Comparison of ENCODE assay signal across 8 cellular contexts in genomic region chr12:93783827-93784226, GRCh38.
DNase-seq lines count a peak whose midpoint lies in the region; ATAC-seq lines count a peak whose summit lies in the region.

No MANE protein-coding gene starts in this region.

- peaks cover 5 to 12% of the 10 kb centered on the region in 2 donors for H3K9me3 Mint-ChIP-seq in activated T-cell treated with anti-CD3 and anti-CD28 coated beads, Interleukin-2, amount 50 U/mL, for 72 hours
- H3K9me3 Mint-ChIP-seq in immature natural killer cell = no peaks in the 10 kb centered on the region
- no peaks in the 10 kb centered on the region for H3K9me3 Mint-ChIP-seq in stimulated activated effector memory CD8-positive, alpha-beta T cell treated with anti-CD3 and anti-CD28 coated beads, Interleukin-12 subunit alpha, Interleukin-12 subunit beta, amount 100 ng/mL, for 72 hours

- no peaks in the 10 kb centered on the region for H3K27me3 Mint-ChIP-seq in activated T-cell treated with anti-CD3 and anti-CD28 coated beads, Interleukin-2, amount 50 U/mL, for 72 hours (ENCODE audit: low read depth)
- H3K27me3 Mint-ChIP-seq in immature natural killer cell (ENCODE audit: low read depth in 3 of 3) = peaks cover 0 to 2% (median 0%) of the 10 kb centered on the region in 3 donors

- peak overlapping the region; percentile 69 to 95 for H3K4me3 Mint-ChIP-seq in activated T-cell treated with anti-CD3 and anti-CD28 coated beads, Interleukin-2, amount 50 U/mL, for 72 hours
- peak overlapping the region in 2 of 5 donors; percentile 30 to 71 for H3K4me3 Mint-ChIP-seq in immature natural killer cell
- H3K4me3 Mint-ChIP-seq in stimulated activated effector memory CD8-positive, alpha-beta T cell treated with anti-CD3 and anti-CD28 coated beads, Interleukin-12 subunit alpha, Interleukin-12 subunit beta, amount 100 ng/mL, for 72 hours = peak overlapping the region; percentile 57

- DNase-seq in NCI-H69 (lab: John Stamatoyannopoulos, UW) (peak; percentile 17), immature natural killer cell (no peak), hippocampal formation (lab: John Stamatoyannopoulos, UW) (no peak), ACHN (no peak), DMS53 treated with DMSO at 0.1 percent for 48 hours (lab: John Stamatoyannopoulos, UW; ENCODE audit: unreplicated experiment) (no peak)
- peak; percentile 56 to 68 for DNase-seq in activated T-cell treated with anti-CD3 and anti-CD28 coated beads, Interleukin-2, amount 50 U/mL, for 72 hours
- DNase-seq in stimulated activated effector memory CD8-positive, alpha-beta T cell treated with anti-CD3 and anti-CD28 coated beads, Interleukin-12 subunit alpha, Interleukin-12 subunit beta, amount 100 ng/mL, for 72 hours (ENCODE audit: low spot score in 2 of 2) = no peak

- in situ Hi-C loops in ACHN (cut with HindIII; ENCODE audit: low pct_ligation_motif_present, low pct_unique_long_range_greater_than_20kb, low sequenced_read_pairs) = no loop called here

- H3K4me1 Mint-ChIP-seq in activated T-cell treated with anti-CD3 and anti-CD28 coated beads, Interleukin-2, amount 50 U/mL, for 72 hours (ENCODE audit: low read depth) = peaks cover 77% of the 10 kb centered on the region
- H3K4me1 Mint-ChIP-seq in immature natural killer cell = peaks cover 24 to 34% of the 10 kb centered on the region in 2 donors
- H3K4me1 Mint-ChIP-seq in stimulated activated effector memory CD8-positive, alpha-beta T cell treated with anti-CD3 and anti-CD28 coated beads, Interleukin-12 subunit alpha, Interleukin-12 subunit beta, amount 100 ng/mL, for 72 hours = peaks cover 46% of the 10 kb centered on the region

- ATAC-seq in activated T-cell treated with anti-CD3 and anti-CD28 coated beads, Interleukin-2, amount 50 U/mL, for 72 hours (replicated peaks in 1 of 2) = peak; percentile 73 to 74
- ATAC-seq in stimulated activated effector memory CD8-positive, alpha-beta T cell treated with anti-CD3 and anti-CD28 coated beads, Interleukin-12 subunit alpha, Interleukin-12 subunit beta, amount 100 ng/mL, for 72 hours = peak; percentile 87
- no peak for ATAC-seq in GM18858 (IDR thresholded peaks at IDR 0.05; ENCODE audit: unreplicated experiment)

- no peak overlapping the region for H3K27ac Mint-ChIP-seq in activated T-cell treated with anti-CD3 and anti-CD28 coated beads, Interleukin-2, amount 50 U/mL, for 72 hours
- peak overlapping the region; percentile 18 to 95 (median 66) for H3K27ac Mint-ChIP-seq in immature natural killer cell
- peak overlapping the region; percentile 95 for H3K27ac Mint-ChIP-seq in stimulated activated effector memory CD8-positive, alpha-beta T cell treated with anti-CD3 and anti-CD28 coated beads, Interleukin-12 subunit alpha, Interleukin-12 subunit beta, amount 100 ng/mL, for 72 hours

- H3K36me3 Mint-ChIP-seq in activated T-cell treated with anti-CD3 and anti-CD28 coated beads, Interleukin-2, amount 50 U/mL, for 72 hours (ENCODE audit: insufficient read depth in 2 of 2) = peaks cover 15 to 29% of the 10 kb centered on the region in 2 donors
- H3K36me3 Mint-ChIP-seq in immature natural killer cell = peaks cover 0 to 9% (median 3%) of the 10 kb centered on the region in 3 donors
- H3K36me3 Mint-ChIP-seq in stimulated activated effector memory CD8-positive, alpha-beta T cell treated with anti-CD3 and anti-CD28 coated beads, Interleukin-12 subunit alpha, Interleukin-12 subunit beta, amount 100 ng/mL, for 72 hours = peaks cover 7% of the 10 kb centered on the region

Comparison
In these comparisons a context has a peak if more than half of its experiments do, and no peak if none do; other contexts are left out.
1. DNase-seq: peak in NCI-H69 (single experiment) and activated T-cell treated with anti-CD3 and anti-CD28 coated beads, Interleukin-2, amount 50 U/mL, for 72 hours (2 of 2); none in immature natural killer cell (0 of 3), stimulated activated effector memory CD8-positive, alpha-beta T cell treated with anti-CD3 and anti-CD28 coated beads, Interleukin-12 subunit alpha, Interleukin-12 subunit beta, amount 100 ng/mL, for 72 hours (0 of 2), hippocampal formation (0 of 2), ACHN (single experiment) and DMS53 treated with DMSO at 0.1 percent for 48 hours (single experiment).